15 cellular contexts compared by ENCODE assay signal in the genomic region with DNA sequence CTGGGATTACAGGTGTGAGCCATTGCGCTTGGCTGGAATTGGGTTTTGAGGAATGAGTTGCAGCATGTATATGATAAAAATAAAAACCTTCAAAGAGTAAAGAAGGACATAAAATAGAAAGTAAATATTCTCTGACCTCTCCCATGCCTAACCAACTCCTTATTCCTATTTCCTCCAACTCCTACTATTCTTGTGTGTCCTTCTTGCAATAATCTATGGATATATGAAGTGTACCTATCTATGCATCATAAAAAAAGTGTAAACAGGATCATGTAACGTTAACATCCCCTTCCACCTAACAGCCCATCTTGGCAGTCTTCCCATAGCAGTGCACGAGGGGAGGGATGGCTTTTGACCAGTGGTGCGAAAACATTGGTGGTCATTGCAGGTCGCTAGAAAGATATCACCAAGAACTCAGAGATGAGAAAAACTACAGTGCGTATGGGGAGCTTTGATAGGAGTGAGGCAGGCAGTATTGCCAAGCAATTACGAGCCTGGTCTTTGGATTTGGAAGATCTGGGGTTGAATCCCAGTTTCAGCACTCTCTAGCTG.
DNase-seq lines count a peak whose midpoint lies in the region; ATAC-seq and TF ChIP-seq lines count a peak whose summit lies in the region.
"Had no signal": no experiment of that assay in that cellular context is flagged by ENCODE, and none has a peak within 500 bp of the region (broad histone marks: within the 10 kb centered on the region; RNA-seq: fewer than 3 reads in every experiment).

No MANE protein-coding gene starts in this region.

- H3K9me2 ChIP-seq in OCI-LY1 (ENCODE audit: low read depth, low read length): no peaks in the 10 kb centered on the region

- H3K9me3 ChIP-seq in OCI-LY1 (ENCODE audit: low read length) (no peaks in the 10 kb centered on the region), gastrocnemius medialis (no peaks in the 10 kb centered on the region)
- H3K9me3 ChIP-seq: Caco-2 had no signal

- in situ Hi-C loops in gastrocnemius medialis (cut with MboI; ENCODE audit: low sequenced_read_pairs in 4 of 4): no loop called here

- H2AFZ ChIP-seq in OCI-LY1 (ENCODE audit: low read length): no peak overlapping the region

- intact Hi-C loops in left colon (cut with DNase I, micrococcal nuclease) (no loop called here), gastrocnemius medialis (cut with DNase I; ENCODE audit: low total_unique reads) (loop anchor here (2.0 to 10.0 kb wide), 3 partner anchors 49 to 835 kb away; no protein-coding TSS in a partner anchor)

- ATAC-seq in left colon (peak; percentile 75), gastrocnemius medialis (no peak), HG02571 (IDR thresholded peaks at IDR 0.05; ENCODE audit: unreplicated experiment) (no peak)
- ATAC-seq: naive thymus-derived CD4-positive, alpha-beta T cell had no signal

- no peak overlapping the region for H3K9ac ChIP-seq in OCI-LY1 (ENCODE audit: low read length)

- H3K4me3 ChIP-seq in OCI-LY1 (ENCODE audit: low read depth, low read length, poor library complexity, severe bottlenecking) (no peak overlapping the region), gastrocnemius medialis (no peak overlapping the region)

- H3K4me2 ChIP-seq in OCI-LY1 (ENCODE audit: low read length): no peak overlapping the region

- H3F3A ChIP-seq in OCI-LY1 (ENCODE audit: insufficient read depth, low read length): no peaks in the 10 kb centered on the region

- H3K4me1 ChIP-seq in OCI-LY1 (ENCODE audit: insufficient read depth, low read length, severe bottlenecking): peaks cover 41% of the 10 kb centered on the region
- H3K4me1 ChIP-seq in gastrocnemius medialis: peaks cover 96% of the 10 kb centered on the region in 2 donors

- no peaks in the 10 kb centered on the region for H3K79me2 ChIP-seq in OCI-LY1 (ENCODE audit: insufficient read depth, low read length)

- TF ChIP-seq CTCF in OCI-LY1 (IDR thresholded peaks at IDR 0.05; ENCODE audit: low read length): no peak
- no peak for TF ChIP-seq CTCF in gastrocnemius medialis (IDR thresholded peaks at IDR 0.05 in 4 of 5, conservative IDR thresholded peaks at IDR 0.05 in 1 of 5)

- H3K27ac ChIP-seq in OCI-LY1 (ENCODE audit: low read depth, low read length, poor library complexity, severe bottlenecking) (peak overlapping the region; percentile 5), gastrocnemius medialis (peak overlapping the region; percentile 94 to 99 (median 98))

- no peaks in the 10 kb centered on the region for H4K20me1 ChIP-seq in OCI-LY1 (ENCODE audit: insufficient read depth, low read length)

- no peak for TF ChIP-seq POLR2A in gastrocnemius medialis (IDR thresholded peaks at IDR 0.05)

- no peaks in the 10 kb centered on the region for H3K27me3 ChIP-seq in OCI-LY1 (ENCODE audit: insufficient read depth, low read length)
- no peaks in the 10 kb centered on the region for H3K27me3 ChIP-seq in gastrocnemius medialis

- DNase-seq in NCI-H2171 treated with DMSO at 0.1 percent for 48 hours (lab: John Stamatoyannopoulos, UW) (peak; percentile 34), NCI-H2171 (lab: John Stamatoyannopoulos, UW) (no peak), left colon (peak in 1 of 2 donors; percentile 69), gastrocnemius medialis (no peak), mesenteric fat pad (ENCODE audit: low spot score) (no peak), NCI-H748 treated with DMSO at 0.1 percent for 48 hours (lab: John Stamatoyannopoulos, UW) (no peak)
- DNase-seq: ACHN; activated CD4-positive, alpha-beta T cell treated with anti-CD3 and anti-CD28 coated beads, Interleukin-2, amount 50 U/mL, for 4 hours; Caco-2; naive thymus-derived CD4-positive, alpha-beta T cell; occipital lobe; stimulated activated CD4-positive, alpha-beta T cell treated with anti-CD3 and anti-CD28 coated beads, Interleukin-4, amount 100 ng/mL, for 4 hours; stimulated activated naive CD4-positive, alpha-beta T cell had no signal

- no peaks in the 10 kb centered on the region for H3K36me3 ChIP-seq in OCI-LY1 (ENCODE audit: insufficient read depth, low read length)
- no peaks in the 10 kb centered on the region for H3K36me3 ChIP-seq in gastrocnemius medialis
